Comparison of ENCODE assay signal across 32 cellular contexts in the genomic region with DNA sequence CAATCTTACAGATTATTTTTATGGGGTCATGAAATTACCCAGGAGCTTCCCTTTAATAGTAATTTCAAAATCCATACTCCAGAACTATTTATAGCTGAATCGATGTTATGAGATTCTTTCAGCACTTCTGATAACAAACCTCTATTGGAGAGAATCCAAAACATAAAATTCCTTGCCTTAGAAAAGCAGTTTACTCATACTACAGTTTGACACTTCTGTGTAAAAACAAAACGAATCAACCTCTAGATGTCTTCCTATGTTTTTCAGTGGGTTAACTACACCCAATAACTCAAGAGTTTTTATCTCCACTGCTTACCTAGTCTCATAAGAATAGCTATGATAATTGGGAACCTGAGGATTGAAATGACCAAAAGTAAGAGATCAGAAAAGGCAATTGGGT. TPM values are rescaled to one million over a fixed set of nuclear protein-coding genes. Genes with fewer than 3 reads are reported as not detected.
A peak's percentile ranks its signal among the peaks of the same experiment; 100 is the strongest.
DNase-seq lines count a peak whose midpoint lies in the region; ATAC-seq, FAIRE-seq and TF ChIP-seq lines count a peak whose summit lies in the region.
"Had no signal": no experiment of that assay in that cellular context is flagged by ENCODE, and none has a peak within 500 bp of the region (broad histone marks: within the 10 kb centered on the region; RNA-seq: fewer than 3 reads in every experiment).

No MANE protein-coding gene starts in this region.

- POLR2A ChIA-PET in activated CD4-positive, alpha-beta T cell treated with anti-CD3 and anti-CD28 coated beads for 36 hours (lab: Charles Lee), result interaction anchor here (0.6 kb wide), 1 partner anchor 96 kb away, joined by 3 read pairs; no protein-coding TSS in a partner anchor

- H2AFZ ChIP-seq in osteoblast (ENCODE audit: low read length), result no peak overlapping the region
- H2AFZ ChIP-seq: parathyroid adenoma had no signal

- H3K4me2 ChIP-seq in osteoblast (ENCODE audit: insufficient read depth, low read length), result peak overlapping the region; percentile 37
- H3K4me2 ChIP-seq: BLaER1 treated with 17β-estradiol and CSF1 and Interleukin-3, amounts not matched to agents 10 nM and 100 nM had no signal

- H3K27me3 Mint-ChIP-seq in activated CD4-positive, alpha-beta T cell treated with anti-CD3 and anti-CD28 coated beads for 36 hours, result no peaks in the 10 kb centered on the region
- H3K27me3 Mint-ChIP-seq: central memory CD8-positive, alpha-beta T cell; type B pancreatic cell had no signal

- H3K4me3 ChIP-seq in choroid plexus epithelial cell (ENCODE audit: low read depth, low read length) (no peak overlapping the region), osteoblast (ENCODE audit: insufficient read depth, low read length) (no peak overlapping the region), left lung (no peak overlapping the region)
- H3K4me3 ChIP-seq: BLaER1 treated with 17β-estradiol and CSF1 and Interleukin-3, amounts not matched to agents 10 nM and 100 nM; dorsolateral prefrontal cortex; lung had no signal

- DNase-seq in EH (ENCODE audit: low read depth) (peak; percentile 62), HTR-8/SVneo (ENCODE audit: insufficient read length, low spot score) (peak; percentile 6), choroid plexus epithelial cell (ENCODE audit: low read depth) (peak; percentile 83), osteoblast (ENCODE audit: insufficient read length, low spot score, missing footprints) (peak; percentile 9), left lung (no peak), D721Med (ENCODE audit: insufficient read length, low spot score) (no peak)
- no peak for DNase-seq in activated CD4-positive, alpha-beta T cell treated with anti-CD3 and anti-CD28 coated beads for 36 hours
- DNase-seq: activated CD4-positive, alpha-beta T cell treated with anti-CD3 and anti-CD28 coated beads, Interleukin-2, amount 50 U/mL, for 1 hour; activated naive CD4-positive, alpha-beta T cell treated with Interleukin-2 at 50 U/mL for 16 hours; activated T-cell treated with anti-CD3 and anti-CD28 coated beads, Interleukin-2, amount 50 U/mL, for 72 hours; aorta; COR-L47; dorsolateral prefrontal cortex; GOT3; NCI-H1092 treated with DMSO at 0.1 percent for 48 hours; NCI-H187 treated with DMSO at 0.1 percent for 48 hours; NCI-H2171 treated with DMSO at 0.1 percent for 48 hours; NCI-H524 treated with DMSO at 0.1 percent for 48 hours; PC-3; right cardiac atrium; stimulated activated CD4-positive, alpha-beta T cell treated with anti-CD3 and anti-CD28 coated beads, Interleukin-12 subunit alpha, Interleukin-12 subunit beta, amount 100 ng/mL, for 4 hours; stimulated activated CD4-positive, alpha-beta T cell treated with anti-CD3 and anti-CD28 coated beads, Interleukin-4, amount 100 ng/mL, for 24 hours; substantia nigra; T-helper 9 cell had no signal

- H3K4me1 ChIP-seq in osteoblast (ENCODE audit: insufficient read depth, low read length) (no peaks in the 10 kb centered on the region), left lung (no peaks in the 10 kb centered on the region)
- H3K4me1 ChIP-seq: BLaER1 treated with 17β-estradiol and CSF1 and Interleukin-3, amounts not matched to agents 10 nM and 100 nM; parathyroid adenoma had no signal

- no peak overlapping the region for H3K27ac Mint-ChIP-seq in activated CD4-positive, alpha-beta T cell treated with anti-CD3 and anti-CD28 coated beads for 36 hours
- H3K27ac Mint-ChIP-seq: activated T-cell treated with anti-CD3 and anti-CD28 coated beads, Interleukin-2, amount 50 U/mL, for 72 hours; stimulated activated effector memory CD8-positive, alpha-beta T cell treated with anti-CD3 and anti-CD28 coated beads, Interleukin-12 subunit alpha, Interleukin-12 subunit beta, amount 100 ng/mL, for 72 hours; type B pancreatic cell; WTC11 had no signal

- H3K9me3 ChIP-seq in osteoblast (ENCODE audit: low read depth, low read length) (no peaks in the 10 kb centered on the region), left lung (no peaks in the 10 kb centered on the region)
- H3K9me3 ChIP-seq: BLaER1 treated with 17β-estradiol and CSF1 and Interleukin-3, amounts not matched to agents 10 nM and 100 nM had no signal

- H3K27ac ChIP-seq in osteoblast (ENCODE audit: low read depth, low read length) (no peak overlapping the region), left lung (no peak overlapping the region)
- H3K27ac ChIP-seq: BLaER1 treated with 17β-estradiol and CSF1 and Interleukin-3, amounts not matched to agents 10 nM and 100 nM; dorsolateral prefrontal cortex; parathyroid adenoma had no signal

- no peak overlapping the region for H3K4me3 Mint-ChIP-seq in activated CD4-positive, alpha-beta T cell treated with anti-CD3 and anti-CD28 coated beads for 36 hours
- H3K4me3 Mint-ChIP-seq: activated T-cell treated with anti-CD3 and anti-CD28 coated beads, Interleukin-2, amount 50 U/mL, for 72 hours; central memory CD8-positive, alpha-beta T cell; stimulated activated effector memory CD8-positive, alpha-beta T cell treated with anti-CD3 and anti-CD28 coated beads, Interleukin-12 subunit alpha, Interleukin-12 subunit beta, amount 100 ng/mL, for 72 hours; type B pancreatic cell; WTC11 had no signal

- no peaks in the 10 kb centered on the region for H3K4me1 Mint-ChIP-seq in activated CD4-positive, alpha-beta T cell treated with anti-CD3 and anti-CD28 coated beads for 36 hours
- H3K4me1 Mint-ChIP-seq: stimulated activated effector memory CD8-positive, alpha-beta T cell treated with anti-CD3 and anti-CD28 coated beads, Interleukin-12 subunit alpha, Interleukin-12 subunit beta, amount 100 ng/mL, for 72 hours; WTC11 had no signal

- H3K9me3 Mint-ChIP-seq in activated CD4-positive, alpha-beta T cell treated with anti-CD3 and anti-CD28 coated beads for 36 hours (ENCODE audit: low read depth), result no peaks in the 10 kb centered on the region
- H3K9me3 Mint-ChIP-seq: activated T-cell treated with anti-CD3 and anti-CD28 coated beads, Interleukin-2, amount 50 U/mL, for 72 hours; central memory CD8-positive, alpha-beta T cell; stimulated activated effector memory CD8-positive, alpha-beta T cell treated with anti-CD3 and anti-CD28 coated beads, Interleukin-12 subunit alpha, Interleukin-12 subunit beta, amount 100 ng/mL, for 72 hours; type B pancreatic cell; WTC11 had no signal

- no peak for TF ChIP-seq CTCF in choroid plexus epithelial cell (conservative IDR thresholded peaks at IDR 0.05; ENCODE audit: low read depth, low read length)
- TF ChIP-seq CTCF in osteoblast (IDR thresholded peaks at IDR 0.05; ENCODE audit: extremely low read depth, low read depth, low read length), result no peak
- no peak for TF ChIP-seq CTCF in left lung (IDR thresholded peaks at IDR 0.05)
- TF ChIP-seq CTCF in D721Med (IDR thresholded peaks at IDR 0.05; ENCODE audit: insufficient read depth, missing control alignments), result no peak

- CTCF ChIA-PET in activated CD4-positive, alpha-beta T cell treated with anti-CD3 and anti-CD28 coated beads for 36 hours (lab: Charles Lee), result no interaction called here

- peaks cover 4% of the 10 kb centered on the region for H3K36me3 ChIP-seq in osteoblast (ENCODE audit: insufficient read depth, low read length)
- H3K36me3 ChIP-seq in left lung, result peaks cover 0 to 4% of the 10 kb centered on the region in 2 donors

- no peak for ATAC-seq in HG03354 (IDR thresholded peaks at IDR 0.05; ENCODE audit: poor library complexity, severe bottlenecking, unreplicated experiment)
- ATAC-seq in activated CD4-positive, alpha-beta T cell treated with anti-CD3 and anti-CD28 coated beads for 36 hours, result no peak
- ATAC-seq in left lung, result no peak
- ATAC-seq: activated T-cell treated with anti-CD3 and anti-CD28 coated beads, Interleukin-2, amount 50 U/mL, for 72 hours; PC-3; right cardiac atrium; stimulated activated effector memory CD8-positive, alpha-beta T cell treated with anti-CD3 and anti-CD28 coated beads, Interleukin-12 subunit alpha, Interleukin-12 subunit beta, amount 100 ng/mL, for 72 hours; WTC11 had no signal

- intact Hi-C loops in activated CD4-positive, alpha-beta T cell treated with anti-CD3 and anti-CD28 coated beads for 36 hours (cut with DNase I, micrococcal nuclease), result no loop called here
- intact Hi-C loops in left lung (cut with DNase I), result no loop called here

- peaks cover 19% of the 10 kb centered on the region for H3K36me3 Mint-ChIP-seq in activated CD4-positive, alpha-beta T cell treated with anti-CD3 and anti-CD28 coated beads for 36 hours (ENCODE audit: low read depth)

- H3K27me3 ChIP-seq in osteoblast (ENCODE audit: insufficient read depth, low read length) (no peaks in the 10 kb centered on the region), left lung (no peaks in the 10 kb centered on the region)
- H3K27me3 ChIP-seq: BLaER1 treated with 17β-estradiol and CSF1 and Interleukin-3, amounts not matched to agents 10 nM and 100 nM; dorsolateral prefrontal cortex had no signal

- H3K79me2 ChIP-seq in osteoblast (ENCODE audit: insufficient read depth, low read length), result no peaks in the 10 kb centered on the region
- H3K79me2 ChIP-seq: parathyroid adenoma had no signal

- FAIRE-seq in HTR-8/SVneo (lab: Jason Lieb, UNC) (no peak), D721Med (lab: Jason Lieb, UNC) (no peak)

- no peaks in the 10 kb centered on the region for H4K20me1 ChIP-seq in osteoblast (ENCODE audit: insufficient read depth, low read length)
- H4K20me1 ChIP-seq: BLaER1 treated with 17β-estradiol and CSF1 and Interleukin-3, amounts not matched to agents 10 nM and 100 nM had no signal

RNA-seq across cellular contexts. Expression of gene KIF18A, which starts 35.6 kb away (rescaled TPM):
- total RNA-seq in osteoblast (4.0 and 5.0 TPM in 2 replicates), left lung (1 to 10 TPM; 4.2 to 5.0 TPM)
- 10 to 100 TPM; 26.4 to 28.9 TPM for total RNA-seq in activated CD4-positive, alpha-beta T cell treated with anti-CD3 and anti-CD28 coated beads for 36 hours

RNA-seq across cellular contexts. Expression of gene METTL15, which starts 35.9 kb away (rescaled TPM):
- total RNA-seq in osteoblast (13.4 and 18.6 TPM in 2 replicates), left lung (10 to 100 TPM in 1 of 2 donors, 1 to 10 TPM in 1; 9.6 to 14.9 TPM)
- total RNA-seq in activated CD4-positive, alpha-beta T cell treated with anti-CD3 and anti-CD28 coated beads for 36 hours, result 10 to 100 TPM; 13.0 to 16.0 TPM

Comparison
In these comparisons a context has a peak if more than half of its experiments do, and no peak if none do; other contexts are left out.
1. DNase-seq: peak in EH (single experiment), HTR-8/SVneo (single experiment), choroid plexus epithelial cell (single experiment) and osteoblast (single experiment); none in activated CD4-positive, alpha-beta T cell treated with anti-CD3 and anti-CD28 coated beads for 36 hours (single experiment), left lung (0 of 2) and D721Med (single experiment).